Comparison of ENCODE assay signal across 33 cellular contexts in the genomic region with DNA sequence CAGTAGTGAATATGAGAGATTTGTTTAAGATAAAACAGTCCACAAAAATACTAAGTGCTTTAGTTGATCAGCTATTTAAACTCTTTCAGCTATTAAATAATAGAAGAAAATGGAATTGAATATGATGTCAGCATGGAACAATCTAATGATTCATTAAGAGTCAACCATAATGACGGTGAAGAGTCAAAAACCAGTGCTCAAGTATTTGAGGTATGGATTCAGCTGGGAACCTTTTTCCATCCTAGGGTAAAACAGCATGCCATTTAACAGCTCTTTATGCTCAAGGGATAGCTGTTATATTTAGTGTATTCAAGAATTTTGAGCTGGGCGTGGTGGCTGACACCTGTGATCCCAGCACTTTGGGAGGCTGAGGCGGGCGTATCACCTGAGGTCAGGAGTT. TPM values are rescaled to one million over a fixed set of nuclear protein-coding genes. Genes with fewer than 3 reads are reported as not detected.
DNase-seq lines count a peak whose midpoint lies in the region; ATAC-seq, FAIRE-seq and TF ChIP-seq lines count a peak whose summit lies in the region.
"Had no signal": no experiment of that assay in that cellular context is flagged by ENCODE, and none has a peak within 500 bp of the region (broad histone marks: within the 10 kb centered on the region; RNA-seq: fewer than 3 reads in every experiment).

No MANE protein-coding gene starts in this region.

- peaks cover 2% of the 10 kb centered on the region for H3K9me3 ChIP-seq in keratinocyte (ENCODE audit: control insufficient read depth, low read depth, low read length)
- H3K9me3 ChIP-seq: gastrocnemius medialis, mucosa of descending colon had no signal

- H3K4me3 ChIP-seq in bronchial epithelial cell (ENCODE audit: low read depth, low read length) (no peak overlapping the region), keratinocyte (ENCODE audit: control insufficient read depth in 2 of 3, extremely low read depth in 1 of 3, insufficient read depth in 2 of 3, low read depth in 1 of 3, low read length in 3 of 3) (no peak overlapping the region)
- H3K4me3 ChIP-seq: gastrocnemius medialis, lung, mucosa of descending colon had no signal

- no peaks in the 10 kb centered on the region for H3K4me1 Mint-ChIP-seq in activated naive CD4-positive, alpha-beta T cell treated with anti-CD3 and anti-CD28 coated beads, Interleukin-2, amount 10 ng/mL, durations not matched to agents 7 days and 5 days
- H3K4me1 Mint-ChIP-seq: activated naive CD4-positive, alpha-beta T cell treated with anti-CD3 and anti-CD28 coated beads, Interleukin-2, amount 50 U/mL, for 24 hours; natural killer cell; stimulated activated memory B cell treated with anti-CD40 and anti-IgM and Interleukin-4, amounts not matched to agents 10 μg/mL and 1 μg/mL and 100 μg/mL, for 72 hours had no signal

- ATAC-seq in HG03045 (IDR thresholded peaks at IDR 0.05; ENCODE audit: unreplicated experiment), result no peak
- ATAC-seq: gastrocnemius medialis; HepG2; left cardiac atrium; mucosa of descending colon; natural killer cell; stimulated activated memory B cell treated with anti-CD40 and anti-IgM and Interleukin-4, amounts not matched to agents 10 μg/mL and 1 μg/mL and 100 μg/mL, for 72 hours had no signal

- H3K36me3 Mint-ChIP-seq in activated naive CD4-positive, alpha-beta T cell treated with anti-CD3 and anti-CD28 coated beads, Interleukin-2, amount 10 ng/mL, durations not matched to agents 7 days and 5 days, result peaks cover 33% of the 10 kb centered on the region

- no peak overlapping the region for H3K27ac ChIP-seq in keratinocyte (ENCODE audit: control insufficient read depth, insufficient read depth, low read length)
- H3K27ac ChIP-seq: gastrocnemius medialis had no signal

- TF ChIP-seq CTCF in bronchial epithelial cell (IDR thresholded peaks at IDR 0.05; ENCODE audit: insufficient read depth, low read length, severe bottlenecking) (no peak), keratinocyte (optimal IDR thresholded peaks at IDR 0.05 in 1 of 3, IDR thresholded peaks at IDR 0.05 in 1 of 3, conservative IDR thresholded peaks at IDR 0.05 in 1 of 3; ENCODE audit: extremely low read depth in 1 of 3, insufficient read depth in 2 of 3, low read length in 3 of 3) (no peak)

- no peak overlapping the region for H3K4me3 Mint-ChIP-seq in activated naive CD4-positive, alpha-beta T cell treated with anti-CD3 and anti-CD28 coated beads, Interleukin-2, amount 10 ng/mL, durations not matched to agents 7 days and 5 days
- H3K4me3 Mint-ChIP-seq: activated naive CD4-positive, alpha-beta T cell treated with anti-CD3 and anti-CD28 coated beads, Interleukin-2, amount 50 U/mL, for 24 hours; CD4-positive, alpha-beta T cell; natural killer cell; stimulated activated memory B cell treated with anti-CD40 and anti-IgM and Interleukin-4, amounts not matched to agents 10 μg/mL and 1 μg/mL and 100 μg/mL, for 72 hours; T-helper 2 cell treated with Interferon-gamma antibody and Interleukin-4, amounts not matched to agents 5 μg/mL and 100 μg/mL, for 36 hours; type B pancreatic cell had no signal

- CTCF ChIA-PET in activated naive CD4-positive, alpha-beta T cell treated with anti-CD3 and anti-CD28 coated beads, Interleukin-2, amount 10 ng/mL, durations not matched to agents 7 days and 5 days (lab: Charles Lee), result no interaction called here

- no peaks in the 10 kb centered on the region for H3K9me1 ChIP-seq in keratinocyte (ENCODE audit: control insufficient read depth, extremely low read depth, insufficient read depth, low read length)

- H3K27me3 ChIP-seq in bronchial epithelial cell (ENCODE audit: control insufficient read depth, insufficient read depth, low read length), result no peaks in the 10 kb centered on the region
- H3K27me3 ChIP-seq in keratinocyte (ENCODE audit: control insufficient read depth, extremely low read depth, insufficient read depth, low read length), result no peaks in the 10 kb centered on the region
- H3K27me3 ChIP-seq: gastrocnemius medialis had no signal

- no peak overlapping the region for H3K9ac ChIP-seq in keratinocyte (ENCODE audit: control insufficient read depth, extremely low read depth, insufficient read depth, low read length)

- dilution Hi-C loops in keratinocyte (cut with MboI; ENCODE audit: extremely low pct_ligation_motif_present, low sequenced_read_pairs), result no loop called here

- FAIRE-seq in bronchial epithelial cell (lab: Jason Lieb, UNC) (no peak), keratinocyte (lab: Jason Lieb, UNC) (peak; percentile 48)
- FAIRE-seq: D721Med, GM18507, HepG2 had no signal

- no peaks in the 10 kb centered on the region for H3K27me3 Mint-ChIP-seq in activated naive CD4-positive, alpha-beta T cell treated with anti-CD3 and anti-CD28 coated beads, Interleukin-2, amount 10 ng/mL, durations not matched to agents 7 days and 5 days
- H3K27me3 Mint-ChIP-seq: activated naive CD4-positive, alpha-beta T cell treated with anti-CD3 and anti-CD28 coated beads, Interleukin-2, amount 50 U/mL, for 24 hours; CD4-positive, alpha-beta T cell; stimulated activated memory B cell treated with anti-CD40 and anti-IgM and Interleukin-4, amounts not matched to agents 10 μg/mL and 1 μg/mL and 100 μg/mL, for 72 hours; type B pancreatic cell had no signal

- no peaks in the 10 kb centered on the region for H3K79me2 ChIP-seq in keratinocyte (ENCODE audit: control insufficient read depth, insufficient read depth, low read length)

- H3K4me2 ChIP-seq in keratinocyte (ENCODE audit: control insufficient read depth, extremely low read depth, insufficient read depth, low read depth, low read length), result no peak overlapping the region

- no peaks in the 10 kb centered on the region for H3K9me3 Mint-ChIP-seq in activated naive CD4-positive, alpha-beta T cell treated with anti-CD3 and anti-CD28 coated beads, Interleukin-2, amount 10 ng/mL, durations not matched to agents 7 days and 5 days

- H3K27ac Mint-ChIP-seq in activated naive CD4-positive, alpha-beta T cell treated with anti-CD3 and anti-CD28 coated beads, Interleukin-2, amount 10 ng/mL, durations not matched to agents 7 days and 5 days, result no peak overlapping the region
- H3K27ac Mint-ChIP-seq: activated naive CD4-positive, alpha-beta T cell treated with anti-CD3 and anti-CD28 coated beads, Interleukin-2, amount 50 U/mL, for 24 hours; activated T-helper 2 cell treated with anti-CD3 and anti-CD28 coated beads, Interferon-gamma antibody, Interleukin-2, Interleukin-4, amounts not matched to agents 10 μg/mL and 5 μg/mL and 100 μg/mL, durations not matched to agents 14 hours and 24 hours and 36 hours; CD4-positive, alpha-beta T cell; natural killer cell; stimulated activated memory B cell treated with anti-CD40 and anti-IgM and Interleukin-4, amounts not matched to agents 10 μg/mL and 1 μg/mL and 100 μg/mL, for 72 hours; T-helper 2 cell treated with Interferon-gamma antibody and Interleukin-4, amounts not matched to agents 5 μg/mL and 100 μg/mL, for 36 hours; type B pancreatic cell had no signal

- H3K36me3 ChIP-seq in bronchial epithelial cell (ENCODE audit: control insufficient read depth, insufficient read depth, low read length), result no peaks in the 10 kb centered on the region
- H3K36me3 ChIP-seq in keratinocyte (ENCODE audit: control insufficient read depth in 2 of 2, extremely low read depth in 1 of 2, insufficient read depth in 2 of 2, low read length in 2 of 2), result no peaks in the 10 kb centered on the region

- H4K20me1 ChIP-seq in keratinocyte (ENCODE audit: control insufficient read depth, extremely low read depth, insufficient read depth, low read length), result no peaks in the 10 kb centered on the region

- H2AFZ ChIP-seq in keratinocyte (ENCODE audit: control insufficient read depth, low read length), result no peak overlapping the region

- peak; percentile 12 for DNase-seq in AG08396 (ENCODE audit: low spot score)
- DNase-seq in NCI-H226, result peak; percentile 6
- peak; percentile 46 for DNase-seq in bronchial epithelial cell (ENCODE audit: low read depth)
- no peak for DNase-seq in keratinocyte (ENCODE audit: low read depth, low spot score)
- no peak for DNase-seq in 8988T
- no peak for DNase-seq in activated naive CD4-positive, alpha-beta T cell treated with anti-CD3 and anti-CD28 coated beads, Interleukin-2, amount 10 ng/mL, durations not matched to agents 7 days and 5 days
- DNase-seq in SIG-M5 treated with dmso at 0.1 percent for 504 hours (lab: John Stamatoyannopoulos, UW; ENCODE audit: unreplicated experiment), result no peak
- DNase-seq: activated CD4-positive, alpha-beta T cell treated with anti-CD3 and anti-CD28 coated beads for 4 hours; caudate nucleus; CD4-positive, alpha-beta T cell; cortex of kidney; effector memory CD4-positive, alpha-beta T cell; erythroblast; gastrocnemius medialis; left cardiac atrium; mucosa of descending colon; natural killer cell; NCI-H1436 treated with DMSO at 0.1 percent for 48 hours; NCI-H2081 treated with DMSO at 0.1 percent for 48 hours; NCI-H2227 treated with DMSO at 0.1 percent for 48 hours; NCI-H526 treated with DMSO at 0.1 percent for 48 hours; SHP77; substantia nigra had no signal

- peaks cover 3% of the 10 kb centered on the region for H3K4me1 ChIP-seq in keratinocyte (ENCODE audit: control insufficient read depth, extremely low read depth, insufficient read depth, low read length)
- H3K4me1 ChIP-seq: gastrocnemius medialis had no signal

RNA-seq across cellular contexts. Expression of a gene that starts 29.7 kb away (rescaled TPM):
- 2.4 and 3.2 TPM in 2 replicates for total RNA-seq in bronchial epithelial cell
- 3.1 to 6.5 TPM (median 5.2 TPM) in 3 replicates for polyA plus RNA-seq in keratinocyte
- polyA plus RNA-seq in keratinocyte (2011; ENCODE audit: low read depth), result 2.2 TPM
- 2.4 and 5.6 TPM in 2 replicates for polyA plus RNA-seq in keratinocyte (2011; cell fraction: cytosol; rRNA removed)
- 10.4 and 13.7 TPM in 2 replicates for polyA plus RNA-seq in keratinocyte (2011; cell fraction: nucleus; rRNA removed)
- 1.4 and 2.3 TPM in 2 replicates for polyA plus RNA-seq in keratinocyte (2012; ENCODE audit: low replicate concordance)
- polyA minus RNA-seq in keratinocyte, result 1.7 to 6.6 TPM (median 6.6 TPM) in 3 replicates
- polyA minus RNA-seq in keratinocyte (2011; cell fraction: cytosol; rRNA and poly(A)+ RNA removed), result 3.5 TPM
- 2.8 and 11.3 TPM in 2 replicates for polyA minus RNA-seq in keratinocyte (2011; cell fraction: nucleus; rRNA and poly(A)+ RNA removed)

RNA-seq across cellular contexts. Expression of a gene that starts 30.3 kb away (rescaled TPM):
- 19.5 and 55.0 TPM in 2 replicates for total RNA-seq in bronchial epithelial cell
- polyA plus RNA-seq in keratinocyte, result 38.7 to 109 TPM (median 51.4 TPM) in 3 replicates
- polyA plus RNA-seq in keratinocyte (2011; ENCODE audit: low read depth), result 107 TPM
- polyA plus RNA-seq in keratinocyte (2011; cell fraction: cytosol; rRNA removed), result 24.5 and 32.2 TPM in 2 replicates
- 35.2 and 57.3 TPM in 2 replicates for polyA plus RNA-seq in keratinocyte (2011; cell fraction: nucleus; rRNA removed)
- polyA plus RNA-seq in keratinocyte (2012; ENCODE audit: low replicate concordance), result 44.8 and 57.3 TPM in 2 replicates
- 9.9 to 32.3 TPM (median 25.3 TPM) in 3 replicates for polyA minus RNA-seq in keratinocyte
- polyA minus RNA-seq in keratinocyte (2011; cell fraction: cytosol; rRNA and poly(A)+ RNA removed), result 16.9 TPM
- 12.8 and 26.4 TPM in 2 replicates for polyA minus RNA-seq in keratinocyte (2011; cell fraction: nucleus; rRNA and poly(A)+ RNA removed)

Comparison
In these comparisons a context has a peak if more than half of its experiments do, and no peak if none do; other contexts are left out.
1. DNase-seq: peak in AG08396 (single experiment), NCI-H226 (single experiment) and bronchial epithelial cell (single experiment); none in keratinocyte (single experiment), 8988T (single experiment), activated naive CD4-positive, alpha-beta T cell treated with anti-CD3 and anti-CD28 coated beads, Interleukin-2, amount 10 ng/mL, durations not matched to agents 7 days and 5 days (single experiment) and SIG-M5 treated with dmso at 0.1 percent for 504 hours (single experiment).